In genomic region chr13:62360609-62361008, GRCh38 we compare ENCODE assay signal across 30 cellular contexts.
DNase-seq lines count a peak whose midpoint lies in the region; TF ChIP-seq lines count a peak whose summit lies in the region.
"Had no signal": no experiment of that assay in that cellular context is flagged by ENCODE, and none has a peak within 500 bp of the region (broad histone marks: within the 10 kb centered on the region; RNA-seq: fewer than 3 reads in every experiment).

No MANE protein-coding gene starts in this region.

- no peak overlapping the region for H3K4me2 ChIP-seq in Karpas-422 (ENCODE audit: low read depth, low read length, poor library complexity, severe bottlenecking)
- H3K4me2 ChIP-seq in neural cell (ENCODE audit: low read length), result no peak overlapping the region
- H3K4me2 ChIP-seq: hepatocyte, neural progenitor cell had no signal

- TF ChIP-seq EP300 in neural cell (conservative IDR thresholded peaks at IDR 0.05; ENCODE audit: poor library complexity, severe bottlenecking), result peak; percentile 19

- H3K27me3 ChIP-seq in Karpas-422 (ENCODE audit: low read length) (no peaks in the 10 kb centered on the region), neural cell (ENCODE audit: insufficient read depth, low read depth, low read length) (no peaks in the 10 kb centered on the region)
- H3K27me3 ChIP-seq: esophagus squamous epithelium, gastrocnemius medialis, hepatocyte, neural progenitor cell, upper lobe of left lung had no signal

- H3K4me1 ChIP-seq in Karpas-422 (ENCODE audit: low read length), result peaks cover 20% of the 10 kb centered on the region
- H3K4me1 ChIP-seq: esophagus squamous epithelium, gastrocnemius medialis, upper lobe of left lung had no signal

- no peaks in the 10 kb centered on the region for H4K20me1 ChIP-seq in Karpas-422 (ENCODE audit: insufficient read depth, low read depth, low read length)
- H4K20me1 ChIP-seq in neural cell (ENCODE audit: insufficient read depth), result no peaks in the 10 kb centered on the region

- H2AFZ ChIP-seq in Karpas-422 (ENCODE audit: low read length) (peak overlapping the region; percentile 72; the same call in 1 of the 2 replicates), neural cell (ENCODE audit: low read depth, low read length) (no peak overlapping the region)
- H2AFZ ChIP-seq: hepatocyte, neural progenitor cell had no signal

- TF ChIP-seq RAD21 in neural cell (conservative IDR thresholded peaks at IDR 0.05), result no peak

- H3K9me2 ChIP-seq in Karpas-422 (replicated peaks; ENCODE audit: insufficient read depth, low read length), result no peaks in the 10 kb centered on the region
- no peaks in the 10 kb centered on the region for H3K9me2 ChIP-seq in neural cell (ENCODE audit: insufficient read depth, low read length)

- no peak overlapping the region for H3K4me3 ChIP-seq in Karpas-422 (ENCODE audit: low read length)
- H3K4me3 ChIP-seq in neural cell (ENCODE audit: low read length), result no peak overlapping the region
- H3K4me3 ChIP-seq: esophagus squamous epithelium, gastrocnemius medialis, hepatocyte, neural progenitor cell, upper lobe of left lung had no signal

- no peak overlapping the region for H3K27ac ChIP-seq in Karpas-422 (ENCODE audit: low read length)
- H3K27ac ChIP-seq in neural cell (ENCODE audit: low read length), result no peak overlapping the region
- H3K27ac ChIP-seq: esophagus squamous epithelium, gastrocnemius medialis, hepatocyte, neural progenitor cell, upper lobe of left lung, VCaP had no signal

- H3K36me3 ChIP-seq in Karpas-422 (ENCODE audit: insufficient read depth, low read length) (no peaks in the 10 kb centered on the region), neural cell (ENCODE audit: insufficient read depth, low read length) (no peaks in the 10 kb centered on the region)
- H3K36me3 ChIP-seq: esophagus squamous epithelium, gastrocnemius medialis, neural progenitor cell, upper lobe of left lung had no signal

- H3K9ac ChIP-seq in Karpas-422 (ENCODE audit: low read length) (no peak overlapping the region), neural cell (ENCODE audit: low read length) (no peak overlapping the region)
- H3K9ac ChIP-seq: neural progenitor cell had no signal

- no peaks in the 10 kb centered on the region for H3F3A ChIP-seq in neural cell (ENCODE audit: insufficient read depth, low read length, poor library complexity, severe bottlenecking)

- H3K9me3 ChIP-seq in Karpas-422 (ENCODE audit: low read length) (no peaks in the 10 kb centered on the region), neural cell (ENCODE audit: low read length) (peaks cover 5% of the 10 kb centered on the region)
- H3K9me3 ChIP-seq: esophagus squamous epithelium, gastrocnemius medialis had no signal

- no peak for TF ChIP-seq CTCF in neural cell (IDR thresholded peaks at IDR 0.05; ENCODE audit: poor library complexity, severe bottlenecking)

- DNase-seq in Karpas-422, result no peak
- peak; percentile 4 for DNase-seq in NCI-H1436 (lab: John Stamatoyannopoulos, UW)
- DNase-seq in NCI-H345 (lab: John Stamatoyannopoulos, UW), result peak; percentile 31
- DNase-seq in activated CD4-positive, CD25-positive, alpha-beta regulatory T cell treated with anti-CD3 and anti-CD28 coated beads, Interleukin-2, amount 50 U/mL, for 72 hours, result no peak
- DNase-seq in cortex of kidney (lab: John Stamatoyannopoulos, UW), result no peak
- no peak for DNase-seq in foreskin melanocyte
- DNase-seq: activated CD4-positive, alpha-beta T cell treated with anti-CD3 and anti-CD28 coated beads for 48 hours; activated gamma-delta T cell; activated T-cell treated with anti-CD3 and anti-CD28 coated beads, Interleukin-2, amount 50 U/mL, for 24 hours; C1 segment of cervical spinal cord; Calu3; dermis blood vessel endothelial cell; esophagus squamous epithelium; gastrocnemius medialis; KBM-7; left cardiac atrium; mesenchymal stem cell; MM.1S; NCI-H2029 treated with DMSO at 0.1 percent for 48 hours; NCI-H524 treated with DMSO at 0.1 percent for 48 hours; OCI-M1; right cardiac atrium; stimulated activated CD4-positive, alpha-beta T cell treated with anti-CD3 and anti-CD28 coated beads, Interleukin-4, amount 100 ng/mL, for 24 hours; substantia nigra; T-helper 9 cell; upper lobe of left lung had no signal

- H3K79me2 ChIP-seq in Karpas-422 (ENCODE audit: low read length) (no peaks in the 10 kb centered on the region), neural cell (replicated peaks; ENCODE audit: insufficient read depth, low read length) (no peaks in the 10 kb centered on the region)
- H3K79me2 ChIP-seq: hepatocyte had no signal

TF ChIP-seq in neural cell, 6 proteins besides CTCF, POLR2A, EP300 and RAD21:
- TF ChIP-seq POLR2AphosphoS5 (IDR thresholded peaks at IDR 0.05) (peak; percentile 13), EZH2 (IDR thresholded peaks at IDR 0.05; ENCODE audit: borderline replicate concordance, insufficient read depth, low read length, poor library complexity, severe bottlenecking) (no peak), REST (IDR thresholded peaks at IDR 0.05; ENCODE audit: borderline replicate concordance) (no peak), MXI1 (conservative IDR thresholded peaks at IDR 0.05; ENCODE audit: poor library complexity, severe bottlenecking) (no peak), TAF1 (IDR thresholded peaks at IDR 0.05; ENCODE audit: low read depth) (no peak), SMC3 (conservative IDR thresholded peaks at IDR 0.05; ENCODE audit: poor library complexity) (no peak)

Comparison
In these comparisons a context has a peak if more than half of its experiments do, and no peak if none do; other contexts are left out.
1. DNase-seq: peak in NCI-H1436 (single experiment) and NCI-H345 (single experiment); none in Karpas-422 (single experiment), activated CD4-positive, CD25-positive, alpha-beta regulatory T cell treated with anti-CD3 and anti-CD28 coated beads, Interleukin-2, amount 50 U/mL, for 72 hours (single experiment), cortex of kidney (single experiment) and foreskin melanocyte (single experiment).